14 cellular contexts compared by ENCODE assay signal in genomic region chr2:28680657-28681056, GRCh38.
DNase-seq lines count a peak whose midpoint lies in the region; ATAC-seq, FAIRE-seq and TF ChIP-seq lines count a peak whose summit lies in the region.
"Had no signal": no experiment of that assay in that cellular context is flagged by ENCODE, and none has a peak within 500 bp of the region (broad histone marks: within the 10 kb centered on the region; RNA-seq: fewer than 3 reads in every experiment).

No MANE protein-coding gene starts in this region.

- CTCF ChIA-PET in CD4-positive, alpha-beta T cell (lab: Charles Lee): interaction anchor here (0.5 to 1.6 kb wide), 2 partner anchors 86 to 289 kb away, joined by 3 to 6 read pairs; no protein-coding TSS in a partner anchor

- no peaks in the 10 kb centered on the region for H3K27me3 ChIP-seq in CD4-positive, alpha-beta T cell (ENCODE audit: control insufficient read depth, insufficient read depth, low read length)
- H3K27me3 ChIP-seq in H9 (ENCODE audit: insufficient read depth, low read length) (no peaks in the 10 kb centered on the region), body of pancreas (no peaks in the 10 kb centered on the region), neuronal stem cell (ENCODE audit: control insufficient read depth in 3 of 3, insufficient read depth in 3 of 3, low read depth in 1 of 3, low read length in 3 of 3) (no peaks in the 10 kb centered on the region)
- H3K27me3 ChIP-seq: adrenal gland had no signal

- no peak overlapping the region for H3T11ph ChIP-seq in H9 (ENCODE audit: low read length)

- no peaks in the 10 kb centered on the region for H3K79me2 ChIP-seq in H9 (ENCODE audit: insufficient read depth, low read length)

- H2AK5ac ChIP-seq in H9 (ENCODE audit: insufficient read length, low read length) (no peak overlapping the region), neuronal stem cell (ENCODE audit: low read depth, low read length) (no peak overlapping the region)

- no peak overlapping the region for H4K5ac ChIP-seq in H9 (ENCODE audit: insufficient read length, low read depth, low read length)

- ATAC-seq in CD4-positive, alpha-beta T cell (ENCODE audit: poor library complexity): peak; percentile 22
- no peak for ATAC-seq in body of pancreas
- ATAC-seq in HG03565 (IDR thresholded peaks at IDR 0.05; ENCODE audit: unreplicated experiment): no peak
- ATAC-seq: HCT116 had no signal

- no peak overlapping the region for H2BK20ac ChIP-seq in H9 (ENCODE audit: low read depth, low read length, poor library complexity, severe bottlenecking)

- H3K27ac Mint-ChIP-seq in CD4-positive, alpha-beta T cell: peak overlapping the region; percentile 6
- H3K27ac Mint-ChIP-seq in H9: peak overlapping the region in 2 of 3 experiments; percentile 57 to 87; a peak in 3 of 7 replicates

- no peak overlapping the region for H2BK5ac ChIP-seq in H9 (ENCODE audit: insufficient read length, low read length)
- H2BK5ac ChIP-seq in neuronal stem cell (ENCODE audit: low read length): no peak overlapping the region

- H3K36me3 Mint-ChIP-seq in CD4-positive, alpha-beta T cell (ENCODE audit: low read depth): no peaks in the 10 kb centered on the region
- no peaks in the 10 kb centered on the region for H3K36me3 Mint-ChIP-seq in H9 (ENCODE audit: insufficient read depth in 1 of 3, low read depth in 3 of 3)
- H3K36me3 Mint-ChIP-seq: IgD-negative memory B cell had no signal

- H3K9ac ChIP-seq in H9 (ENCODE audit: extremely low read depth, insufficient read length, low read length) (no peak overlapping the region), neuronal stem cell (ENCODE audit: low read depth, low read length, poor library complexity) (no peak overlapping the region)

- H3K4me2 ChIP-seq in H9 (ENCODE audit: insufficient read depth, insufficient read length, low read length): no peak overlapping the region
- H3K4me2 ChIP-seq in neuronal stem cell (ENCODE audit: insufficient read depth, low read length, poor library complexity, severe bottlenecking): no peak overlapping the region

- H3K9me3 ChIP-seq in CD4-positive, alpha-beta T cell (ENCODE audit: control insufficient read depth, low read length): no peaks in the 10 kb centered on the region
- H3K9me3 ChIP-seq in H9 (ENCODE audit: control insufficient read depth, low read depth, low read length): no peaks in the 10 kb centered on the region
- H3K9me3 ChIP-seq in body of pancreas: no peaks in the 10 kb centered on the region
- H3K9me3 ChIP-seq in neuronal stem cell (replicated peaks in 1 of 2; ENCODE audit: control insufficient read depth in 2 of 2, insufficient read depth in 1 of 2, low read depth in 1 of 2, low read length in 2 of 2): no peaks in the 10 kb centered on the region
- H3K9me3 ChIP-seq: adrenal gland had no signal

- H3K4me3 Mint-ChIP-seq in CD4-positive, alpha-beta T cell: no peak overlapping the region
- H3K4me3 Mint-ChIP-seq in H9: no peak overlapping the region

- no peak overlapping the region for H4K91ac ChIP-seq in H9 (ENCODE audit: insufficient read length, low read depth, low read length)
- H4K91ac ChIP-seq in neuronal stem cell (ENCODE audit: low read depth, low read length, poor library complexity): no peak overlapping the region

- H3K79me1 ChIP-seq in H9 (ENCODE audit: insufficient read depth, low read depth, low read length, poor library complexity, severe bottlenecking): no peaks in the 10 kb centered on the region
- H3K79me1 ChIP-seq in neuronal stem cell (ENCODE audit: low read depth, low read length): no peaks in the 10 kb centered on the region

- no peak overlapping the region for H3K56ac ChIP-seq in H9 (ENCODE audit: insufficient read length, low read depth, low read length)

- H3K4ac ChIP-seq in H9 (ENCODE audit: low read depth, low read length): no peak overlapping the region
- no peak overlapping the region for H3K4ac ChIP-seq in neuronal stem cell (ENCODE audit: low read length)

- H2AFZ ChIP-seq in H9 (ENCODE audit: low read length): no peak overlapping the region
- no peak overlapping the region for H2AFZ ChIP-seq in neuronal stem cell (ENCODE audit: low read length)

- peaks cover 28% of the 10 kb centered on the region for H3K4me1 Mint-ChIP-seq in CD4-positive, alpha-beta T cell (ENCODE audit: low read depth)
- H3K4me1 Mint-ChIP-seq in H9: peaks cover 30 to 31% of the 10 kb centered on the region in 2 experiments

- FAIRE-seq in frontal cortex (lab: Jason Lieb, UNC): no peak

- no peaks in the 10 kb centered on the region for H3K23me2 ChIP-seq in H9 (ENCODE audit: insufficient read length, low read depth, low read length, poor library complexity, severe bottlenecking)

- DNase-seq in CD4-positive, alpha-beta T cell: no peak
- DNase-seq in H9 (no peak), body of pancreas (peak in 1 of 4 donors; percentile 15), neuronal stem cell (ENCODE audit: low spot score) (no peak), frontal cortex (ENCODE audit: low spot score in 2 of 2) (no peak), NCI-H2107 (lab: John Stamatoyannopoulos, UW) (no peak)
- DNase-seq: adrenal gland, DMS 273 treated with DMSO at 0.1 percent for 48 hours, foreskin melanocyte, NCI-H2029, occipital lobe had no signal

- H3K4me3 ChIP-seq in body of pancreas (no peak overlapping the region), neuronal stem cell (ENCODE audit: low read length in 2 of 2) (no peak overlapping the region)
- H3K4me3 ChIP-seq: adrenal gland had no signal

- H3K27me3 Mint-ChIP-seq in CD4-positive, alpha-beta T cell: no peaks in the 10 kb centered on the region
- H3K27me3 Mint-ChIP-seq in H9 (ENCODE audit: low read depth): no peaks in the 10 kb centered on the region
- H3K27me3 Mint-ChIP-seq: IgD-negative memory B cell had no signal

- WGBS in H9 (ENCODE audit: extremely low coverage, insufficient read length, low lambda C conversion rate): no CpG with 5 or more reads among the region's 6 CpGs
- 50 to 82% methylated on average over 1 to 5 of the region's 6 CpGs for WGBS in body of pancreas, 2 donors
- WGBS in neuronal stem cell (ENCODE audit: extremely low coverage in 2 of 2, insufficient read length in 2 of 2, insufficient replicate concordance in 1 of 2), 2 donors: no CpG with 5 or more reads among the region's 6 CpGs

- no peak overlapping the region for H3K14ac ChIP-seq in H9 (ENCODE audit: insufficient read depth, low read length)
- no peak overlapping the region for H3K14ac ChIP-seq in neuronal stem cell (ENCODE audit: low read length)

- H2BK15ac ChIP-seq in H9 (ENCODE audit: low read depth, low read length): no peak overlapping the region
- H2BK15ac ChIP-seq in neuronal stem cell (ENCODE audit: low read length): no peak overlapping the region

- POLR2A ChIA-PET in CD4-positive, alpha-beta T cell (lab: Charles Lee): interaction anchor here (0.6 to 1.2 kb wide), 2 partner anchors 16 to 71 kb away, joined by 3 to 4 read pairs; partner anchors contain the start of gene PPP1CB

- no peak overlapping the region for H4K8ac ChIP-seq in H9 (replicated peaks; ENCODE audit: insufficient read length, low read depth, low read length)
- no peak overlapping the region for H4K8ac ChIP-seq in neuronal stem cell (ENCODE audit: low read depth, low read length)

- H3K4me1 ChIP-seq in H9 (ENCODE audit: insufficient read depth, low read length): peaks cover 3% of the 10 kb centered on the region; the same call in 1 of the 2 replicates
- H3K4me1 ChIP-seq in body of pancreas: peaks cover 60% of the 10 kb centered on the region
- H3K4me1 ChIP-seq in neuronal stem cell (ENCODE audit: control insufficient read depth in 2 of 2, insufficient read depth in 1 of 2, low read depth in 1 of 2, low read length in 2 of 2): peaks cover 14 to 23% of the 10 kb centered on the region in 2 donors

- no peaks in the 10 kb centered on the region for H3K9me3 Mint-ChIP-seq in CD4-positive, alpha-beta T cell
- no peaks in the 10 kb centered on the region for H3K9me3 Mint-ChIP-seq in H9
- H3K9me3 Mint-ChIP-seq: IgD-negative memory B cell had no signal

- no peak overlapping the region for H3K18ac ChIP-seq in H9 (ENCODE audit: insufficient read length, low read depth, low read length)
- H3K18ac ChIP-seq in neuronal stem cell (ENCODE audit: low read length): peak overlapping the region; percentile 73

- H3K23ac ChIP-seq in H9 (ENCODE audit: insufficient read length, low read depth, low read length) (no peak overlapping the region), neuronal stem cell (ENCODE audit: low read depth, low read length, poor library complexity) (no peak overlapping the region)

- no peak for TF ChIP-seq CTCF in CD4-positive, alpha-beta T cell (IDR thresholded peaks at IDR 0.05)
- TF ChIP-seq CTCF in H9 (conservative IDR thresholded peaks at IDR 0.05): no peak
- no peak for TF ChIP-seq CTCF in body of pancreas (IDR thresholded peaks at IDR 0.05)

- no peak overlapping the region for H3K27ac ChIP-seq in CD4-positive, alpha-beta T cell (ENCODE audit: low read depth, low read length)
- H3K27ac ChIP-seq in H9 (ENCODE audit: insufficient read length, low read depth, low read length) (no peak overlapping the region), body of pancreas (peak overlapping the region in 3 of 4 donors; percentile 44 to 76 (median 60)), neuronal stem cell (replicated peaks; ENCODE audit: low read length) (no peak overlapping the region)

- H4K20me1 ChIP-seq in H9 (ENCODE audit: control insufficient read depth, insufficient read depth, insufficient read length): no peaks in the 10 kb centered on the region

- H2BK12ac ChIP-seq in H9 (ENCODE audit: insufficient read length, low read depth, low read length) (no peak overlapping the region), neuronal stem cell (ENCODE audit: low read length) (no peak overlapping the region)

- intact Hi-C loops in CD4-positive, alpha-beta T cell (cut with DNase I, micrococcal nuclease): loop anchor here (5.0 to 10.0 kb wide), 2 partner anchors 43 to 56 kb away; no protein-coding TSS in a partner anchor
- intact Hi-C loops in body of pancreas (cut with DNase I): no loop called here

- TF ChIP-seq POLR2A in body of pancreas (IDR thresholded peaks at IDR 0.05): no peak

- H2BK120ac ChIP-seq in H9 (ENCODE audit: low read depth, low read length, poor library complexity, severe bottlenecking): no peak overlapping the region
- H2BK120ac ChIP-seq in neuronal stem cell (ENCODE audit: low read depth, low read length): no peak overlapping the region

- H3K36me3 ChIP-seq in body of pancreas (replicated peaks in 1 of 2; ENCODE audit: insufficient read depth in 1 of 2, low read depth in 2 of 2): no peaks in the 10 kb centered on the region
- no peaks in the 10 kb centered on the region for H3K36me3 ChIP-seq in neuronal stem cell (replicated peaks in 1 of 2; ENCODE audit: control insufficient read depth in 2 of 2, insufficient read depth in 2 of 2, low read length in 2 of 2)
- H3K36me3 ChIP-seq: adrenal gland had no signal

Comparison
In these comparisons a context has a peak if more than half of its experiments do, and no peak if none do; other contexts are left out.
1. H3K27ac ChIP-seq: peak in body of pancreas (3 of 4); none in CD4-positive, alpha-beta T cell (single experiment), H9 (single experiment) and neuronal stem cell (single experiment).